In genomic region chr10:62016477-62017140, GRCh38 we compare ENCODE assay signal across 8 cellular contexts.
A peak's percentile ranks its signal among the peaks of the same experiment; 100 is the strongest.
DNase-seq lines count a peak whose midpoint lies in the region; ATAC-seq and TF ChIP-seq lines count a peak whose summit lies in the region.

No MANE protein-coding gene starts in this region.

- no peak overlapping the region for H3K4me3 ChIP-seq in BLaER1 treated with 17β-estradiol and CSF1 and Interleukin-3, amounts not matched to agents 10 nM and 100 nM
- peak overlapping the region in 1 of 12 donors; percentile 15 for H3K4me3 ChIP-seq in heart left ventricle
- no peak overlapping the region for H3K4me3 ChIP-seq in aorta (ENCODE audit: low read length in 2 of 2)

- intact Hi-C loops in heart left ventricle (cut with DNase I) (loop anchor here in 1 of 10 donors (5.0 kb wide), 1 partner anchor 114 kb away; the partner anchor contains the start of gene ARID5B), aorta (cut with DNase I) (loop anchor here in 1 of 2 donors (10.0 kb wide), 1 partner anchor 262 kb away; no protein-coding TSS in a partner anchor)

- peak overlapping the region; percentile 17 to 91 (median 67); a peak in 18 of 22 replicates for H3K4me2 ChIP-seq in BLaER1 treated with 17β-estradiol and CSF1 and Interleukin-3, amounts not matched to agents 10 nM and 100 nM

- H3K36me3 ChIP-seq in BLaER1 treated with 17β-estradiol and CSF1 and Interleukin-3, amounts not matched to agents 10 nM and 100 nM: peaks cover 53 to 94% (median 74%) of the 10 kb centered on the region in 11 experiments
- H3K36me3 ChIP-seq in heart left ventricle: peaks cover 0 to 13% (median 0%) of the 10 kb centered on the region in 9 donors
- no peaks in the 10 kb centered on the region for H3K36me3 ChIP-seq in aorta (ENCODE audit: control insufficient read depth in 1 of 2, insufficient read depth in 2 of 2, low read length in 1 of 2)

- peak overlapping the region in 10 of 11 experiments; percentile 34 to 87 (median 62); a peak in 19 of 22 replicates for H3K27ac ChIP-seq in BLaER1 treated with 17β-estradiol and CSF1 and Interleukin-3, amounts not matched to agents 10 nM and 100 nM
- H3K27ac ChIP-seq in heart left ventricle (peak overlapping the region in 10 of 12 donors; percentile 4 to 78 (median 54)), foreskin keratinocyte (no peak overlapping the region), aorta (ENCODE audit: low read depth in 1 of 2, low read length in 2 of 2) (peak overlapping the region in 1 of 2 donors; percentile 57)

- peaks cover 0 to 5% (median 0%) of the 10 kb centered on the region in 11 experiments; a peak in 1 of 22 replicates for H3K9me3 ChIP-seq in BLaER1 treated with 17β-estradiol and CSF1 and Interleukin-3, amounts not matched to agents 10 nM and 100 nM (replicated peaks in 1 of 11)
- no peaks in the 10 kb centered on the region for H3K9me3 ChIP-seq in heart left ventricle
- no peaks in the 10 kb centered on the region for H3K9me3 ChIP-seq in aorta (ENCODE audit: control insufficient read depth, low read length)

- peaks cover 0 to 89% (median 13%) of the 10 kb centered on the region in 11 experiments; a peak in 8 of 22 replicates for H4K20me1 ChIP-seq in BLaER1 treated with 17β-estradiol and CSF1 and Interleukin-3, amounts not matched to agents 10 nM and 100 nM

- ATAC-seq in GM19452 (IDR thresholded peaks at IDR 0.05; ENCODE audit: unreplicated experiment): peak; percentile 53
- ATAC-seq in HG03521 (IDR thresholded peaks at IDR 0.05; ENCODE audit: unreplicated experiment): peak; percentile 44
- peak; percentile 31 to 52 (median 44) for ATAC-seq in heart left ventricle
- no peak for ATAC-seq in foreskin keratinocyte
- no peak for ATAC-seq in aorta (ENCODE audit: low FRiP score)

- H3K9ac ChIP-seq in BLaER1 treated with 17β-estradiol and CSF1 and Interleukin-3, amounts not matched to agents 10 nM and 100 nM: peak overlapping the region in 6 of 11 experiments; percentile 35 to 73 (median 68); a peak in 12 of 22 replicates

- DNase-seq in heart left ventricle (no peak), A172 (ENCODE audit: low spot score) (no peak), foreskin keratinocyte (no peak), iPS-NIHi7 (ENCODE audit: extremely low spot score) (no peak), aorta (no peak)

- H3K4me1 ChIP-seq in BLaER1 treated with 17β-estradiol and CSF1 and Interleukin-3, amounts not matched to agents 10 nM and 100 nM: peaks cover 29 to 81% (median 50%) of the 10 kb centered on the region in 10 experiments
- H3K4me1 ChIP-seq in heart left ventricle (peaks cover 0 to 59% (median 38%) of the 10 kb centered on the region in 12 donors), foreskin keratinocyte (peaks cover 27% of the 10 kb centered on the region), aorta (ENCODE audit: control insufficient read depth in 1 of 2, insufficient read depth in 2 of 2, low read length in 2 of 2) (peaks cover 2 to 7% of the 10 kb centered on the region in 2 donors)

- WGBS in heart left ventricle, 4 donors: 44 to 56% (median 46%) methylated on average over 4 of the region's 4 CpGs
- 1 to 6% methylated on average over 4 of the region's 4 CpGs for WGBS in aorta, 2 donors

- no peak for TF ChIP-seq POLR2A in heart left ventricle (IDR thresholded peaks at IDR 0.05)

- TF ChIP-seq CTCF in heart left ventricle (IDR thresholded peaks at IDR 0.05): no peak
- TF ChIP-seq CTCF in foreskin keratinocyte (conservative IDR thresholded peaks at IDR 0.05): no peak

- H3K27me3 ChIP-seq in BLaER1 treated with 17β-estradiol and CSF1 and Interleukin-3, amounts not matched to agents 10 nM and 100 nM: no peaks in the 10 kb centered on the region
- H3K27me3 ChIP-seq in heart left ventricle (no peaks in the 10 kb centered on the region), foreskin keratinocyte (no peaks in the 10 kb centered on the region), aorta (ENCODE audit: control insufficient read depth in 1 of 2, insufficient read depth in 2 of 2, low read length in 1 of 2) (no peaks in the 10 kb centered on the region)

Comparison
In these comparisons a context has a peak if more than half of its experiments do, and no peak if none do; other contexts are left out.
1. ATAC-seq: peak in GM19452 (single experiment), HG03521 (single experiment) and heart left ventricle (4 of 4); none in foreskin keratinocyte (single experiment) and aorta (single experiment).